Comparison of ENCODE assay signal across 13 cellular contexts in genomic region chr3:186971578-186971977, GRCh38. TPM values are rescaled to one million over a fixed set of nuclear protein-coding genes. Genes with fewer than 3 reads are reported as not detected.
DNase-seq lines count a peak whose midpoint lies in the region; ATAC-seq and TF ChIP-seq lines count a peak whose summit lies in the region.
"Had no signal": no experiment of that assay in that cellular context is flagged by ENCODE, and none has a peak within 500 bp of the region (broad histone marks: within the 10 kb centered on the region; RNA-seq: fewer than 3 reads in every experiment).

No MANE protein-coding gene starts in this region.

- no peak overlapping the region for H3K23ac ChIP-seq in mesenchymal stem cell (ENCODE audit: low read length in 2 of 2)

- no peaks in the 10 kb centered on the region for H3K9me3 Mint-ChIP-seq in activated naive CD4-positive, alpha-beta T cell treated with anti-CD3 and anti-CD28 coated beads, Interleukin-2, amount 50 U/mL, for 72 hours
- no peaks in the 10 kb centered on the region for H3K9me3 Mint-ChIP-seq in activated naive CD4-positive, alpha-beta T cell treated with anti-CD3 and anti-CD28 coated beads, Interleukin-2, amount 10 ng/mL, durations not matched to agents 7 days and 5 days
- peaks cover 4% of the 10 kb centered on the region for H3K9me3 Mint-ChIP-seq in mesothelial cell of epicardium

- H3K79me1 ChIP-seq in mesenchymal stem cell (replicated peaks; ENCODE audit: low read length, poor library complexity, severe bottlenecking) = peaks cover 6% of the 10 kb centered on the region

- no peak overlapping the region for H4K8ac ChIP-seq in mesenchymal stem cell (ENCODE audit: low read length)

- no peaks in the 10 kb centered on the region for H3K9me3 ChIP-seq in mesenchymal stem cell (ENCODE audit: control insufficient read depth, low read length)
- no peaks in the 10 kb centered on the region for H3K9me3 ChIP-seq in upper lobe of left lung

- TF ChIP-seq CTCF in upper lobe of left lung (IDR thresholded peaks at IDR 0.05) (no peak), mesothelial cell of epicardium (IDR thresholded peaks at IDR 0.05; ENCODE audit: unreplicated experiment) (no peak)

- H2AFZ ChIP-seq in mesenchymal stem cell (ENCODE audit: low read depth, low read length) = no peak overlapping the region
- H2AFZ ChIP-seq: PC-9 had no signal

- TF ChIP-seq POLR2A in upper lobe of left lung (IDR thresholded peaks at IDR 0.05) = no peak

- H3K4me3 ChIP-seq in mesenchymal stem cell (ENCODE audit: insufficient read depth in 1 of 2, low read depth in 1 of 2, low read length in 2 of 2) (no peak overlapping the region), upper lobe of left lung (no peak overlapping the region)
- H3K4me3 ChIP-seq: PC-9 had no signal

- H2BK120ac ChIP-seq in mesenchymal stem cell (ENCODE audit: low read depth, low read length) = no peak overlapping the region

- DNase-seq in activated naive CD4-positive, alpha-beta T cell treated with anti-CD3 and anti-CD28 coated beads, Interleukin-2, amount 50 U/mL, for 72 hours (ENCODE audit: low spot score in 2 of 2) = no peak
- DNase-seq in activated naive CD4-positive, alpha-beta T cell treated with anti-CD3 and anti-CD28 coated beads, Interleukin-2, amount 10 ng/mL, durations not matched to agents 7 days and 5 days = no peak
- DNase-seq in mesenchymal stem cell (no peak), upper lobe of left lung (no peak), mesothelial cell of epicardium (ENCODE audit: low spot score in 2 of 2, unreplicated experiment in 2 of 2) (no peak)
- no peak for DNase-seq in stimulated activated CD4-positive, alpha-beta T cell treated with anti-CD3 and anti-CD28 coated beads, Interleukin-12 subunit alpha, Interleukin-12 subunit beta, amount 100 ng/mL, for 4 hours
- DNase-seq: Kasumi-1; NCI-H2171; PC-9; stimulated activated CD4-positive, alpha-beta T cell treated with anti-CD3 and anti-CD28 coated beads, Interleukin-4, amount 100 ng/mL, for 1 hour; T-helper 2 cell had no signal

- no peak overlapping the region for H2BK15ac ChIP-seq in mesenchymal stem cell (ENCODE audit: low read depth, poor library complexity, severe bottlenecking)

- no peak overlapping the region for H3K4me2 ChIP-seq in mesenchymal stem cell (ENCODE audit: low read length, poor library complexity, severe bottlenecking)
- H3K4me2 ChIP-seq: PC-9 had no signal

- H2AK5ac ChIP-seq in mesenchymal stem cell (ENCODE audit: low read length, severe bottlenecking) = no peak overlapping the region

- H3K27me3 ChIP-seq in mesenchymal stem cell (ENCODE audit: control insufficient read depth in 1 of 2, insufficient read depth in 1 of 2, low read length in 2 of 2) (no peaks in the 10 kb centered on the region), upper lobe of left lung (no peaks in the 10 kb centered on the region)

- TF ChIP-seq EP300 in upper lobe of left lung (IDR thresholded peaks at IDR 0.05) = peak in 2 of 4 donors; percentile 21 to 61

- H3K4me1 Mint-ChIP-seq in activated naive CD4-positive, alpha-beta T cell treated with anti-CD3 and anti-CD28 coated beads, Interleukin-2, amount 10 ng/mL, durations not matched to agents 7 days and 5 days = peaks cover 19% of the 10 kb centered on the region
- peaks cover 10% of the 10 kb centered on the region for H3K4me1 Mint-ChIP-seq in mesothelial cell of epicardium

- CTCF ChIA-PET in activated naive CD4-positive, alpha-beta T cell treated with anti-CD3 and anti-CD28 coated beads, Interleukin-2, amount 10 ng/mL, durations not matched to agents 7 days and 5 days (lab: Charles Lee) = interaction anchor here (0.7 kb wide), 1 partner anchor 55 kb away, joined by 3 read pairs; no protein-coding TSS in a partner anchor

- no peak overlapping the region for H2BK5ac ChIP-seq in mesenchymal stem cell (ENCODE audit: low read depth, low read length, poor library complexity, severe bottlenecking)

- H3K9ac ChIP-seq in mesenchymal stem cell (ENCODE audit: low read length) = no peak overlapping the region

- H3K4me3 Mint-ChIP-seq in activated naive CD4-positive, alpha-beta T cell treated with anti-CD3 and anti-CD28 coated beads, Interleukin-2, amount 10 ng/mL, durations not matched to agents 7 days and 5 days = no peak overlapping the region
- no peak overlapping the region for H3K4me3 Mint-ChIP-seq in mesothelial cell of epicardium

- peaks cover 23 to 42% of the 10 kb centered on the region in 2 donors for H3K36me3 Mint-ChIP-seq in activated naive CD4-positive, alpha-beta T cell treated with anti-CD3 and anti-CD28 coated beads, Interleukin-2, amount 50 U/mL, for 72 hours
- H3K36me3 Mint-ChIP-seq in activated naive CD4-positive, alpha-beta T cell treated with anti-CD3 and anti-CD28 coated beads, Interleukin-2, amount 10 ng/mL, durations not matched to agents 7 days and 5 days = peaks cover 71% of the 10 kb centered on the region
- H3K36me3 Mint-ChIP-seq in mesothelial cell of epicardium = peaks cover 55% of the 10 kb centered on the region

- H3K27me3 Mint-ChIP-seq in activated naive CD4-positive, alpha-beta T cell treated with anti-CD3 and anti-CD28 coated beads, Interleukin-2, amount 10 ng/mL, durations not matched to agents 7 days and 5 days = no peaks in the 10 kb centered on the region
- no peaks in the 10 kb centered on the region for H3K27me3 Mint-ChIP-seq in mesothelial cell of epicardium (ENCODE audit: low read depth)

- H3K18ac ChIP-seq in mesenchymal stem cell (ENCODE audit: low read depth in 1 of 2, low read length in 2 of 2) = no peak overlapping the region

- H3K36me3 ChIP-seq in mesenchymal stem cell (ENCODE audit: control insufficient read depth in 1 of 2, insufficient read depth in 2 of 2, low read depth in 1 of 2, low read length in 2 of 2) (peaks cover 0 to 20% of the 10 kb centered on the region in 2 experiments), upper lobe of left lung (peaks cover 0 to 26% (median 11%) of the 10 kb centered on the region in 4 donors)

- H3K4me1 ChIP-seq in mesenchymal stem cell (ENCODE audit: control insufficient read depth, insufficient read depth, low read depth, low read length) = peaks cover 10% of the 10 kb centered on the region
- H3K4me1 ChIP-seq in upper lobe of left lung = peaks cover 3 to 27% (median 16%) of the 10 kb centered on the region in 4 donors

- H3K27ac ChIP-seq in mesenchymal stem cell (ENCODE audit: low read length, poor library complexity, severe bottlenecking) = peak overlapping the region; percentile 11
- peak overlapping the region; percentile 43 to 76 (median 74) for H3K27ac ChIP-seq in upper lobe of left lung
- H3K27ac ChIP-seq: PC-9 had no signal

- 100% methylated on average over 1 of the region's 1 CpG for WGBS in mesenchymal stem cell
- 44 to 64% methylated on average over 1 of the region's 1 CpG for WGBS in upper lobe of left lung, 2 donors

- peak overlapping the region; percentile 65 to 68 for H3K27ac Mint-ChIP-seq in activated naive CD4-positive, alpha-beta T cell treated with anti-CD3 and anti-CD28 coated beads, Interleukin-2, amount 50 U/mL, for 72 hours
- no peak overlapping the region for H3K27ac Mint-ChIP-seq in activated naive CD4-positive, alpha-beta T cell treated with anti-CD3 and anti-CD28 coated beads, Interleukin-2, amount 10 ng/mL, durations not matched to agents 7 days and 5 days
- H3K27ac Mint-ChIP-seq in mesothelial cell of epicardium = no peak overlapping the region

- no peak overlapping the region for H3K14ac ChIP-seq in mesenchymal stem cell (ENCODE audit: low read length in 2 of 2)

- no peak overlapping the region for H4K91ac ChIP-seq in mesenchymal stem cell (ENCODE audit: low read length)

- no peak for ATAC-seq in activated naive CD4-positive, alpha-beta T cell treated with anti-CD3 and anti-CD28 coated beads, Interleukin-2, amount 50 U/mL, for 72 hours
- ATAC-seq in esophagus mucosa (peak; percentile 31), upper lobe of left lung (ENCODE audit: low FRiP score in 2 of 2) (no peak), GM18868 (IDR thresholded peaks at IDR 0.05; ENCODE audit: unreplicated experiment) (no peak)

- H2BK12ac ChIP-seq in mesenchymal stem cell (ENCODE audit: low read length in 2 of 2) = no peak overlapping the region

- H3K4ac ChIP-seq in mesenchymal stem cell (ENCODE audit: low read depth in 1 of 2, low read length in 2 of 2) = no peak overlapping the region

RNA-seq across cellular contexts. Expression of gene ST6GAL1, which starts 41.3 kb away (rescaled TPM):
- 10 to 100 TPM; 32.0 to 96.6 TPM for total RNA-seq in activated naive CD4-positive, alpha-beta T cell treated with anti-CD3 and anti-CD28 coated beads, Interleukin-2, amount 50 U/mL, for 72 hours
- total RNA-seq in esophagus mucosa (13.2 TPM), upper lobe of left lung (100 to 1,000 TPM in 2 of 6 donors, 10 to 100 TPM in 4; 72.6 to 141 (median 93.3) TPM), mesothelial cell of epicardium (38.7 to 50.3 TPM (median 45.8 TPM) in 3 replicates)
- 1.7 TPM for polyA plus RNA-seq in mesenchymal stem cell (2013, experiment 1 of 2)
- polyA plus RNA-seq in mesenchymal stem cell (2013, experiment 2 of 2) = 1.7 TPM

Comparison
In these comparisons a context has a peak if more than half of its experiments do, and no peak if none do; other contexts are left out.
1. H3K27ac Mint-ChIP-seq: peak in activated naive CD4-positive, alpha-beta T cell treated with anti-CD3 and anti-CD28 coated beads, Interleukin-2, amount 50 U/mL, for 72 hours (2 of 2); none in activated naive CD4-positive, alpha-beta T cell treated with anti-CD3 and anti-CD28 coated beads, Interleukin-2, amount 10 ng/mL, durations not matched to agents 7 days and 5 days (single experiment) and mesothelial cell of epicardium (single experiment).